Comparison of ENCODE assay signal across 16 cellular contexts in the genomic region with DNA sequence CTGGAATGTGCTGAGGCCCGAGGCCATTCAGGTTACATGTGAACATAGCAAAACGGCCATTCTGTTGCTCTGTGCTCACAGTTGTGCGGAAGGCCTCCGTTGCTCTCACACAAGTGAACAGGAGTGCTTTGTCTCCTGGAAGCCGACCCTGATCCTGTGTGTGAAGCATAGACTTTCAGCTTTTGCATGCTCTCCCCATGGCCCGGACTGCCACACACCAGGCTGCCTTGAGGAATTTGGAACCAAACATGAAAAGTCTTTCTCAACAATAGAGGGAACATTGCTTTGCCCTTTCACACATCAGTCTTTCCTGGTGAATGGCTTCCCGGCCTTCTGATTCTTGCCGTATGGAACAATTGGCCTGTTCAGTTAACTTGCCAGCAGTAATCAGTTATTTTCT.
"Had no signal": no experiment of that assay in that cellular context is flagged by ENCODE, and none has a peak within 500 bp of the region (broad histone marks: within the 10 kb centered on the region; RNA-seq: fewer than 3 reads in every experiment).

No MANE protein-coding gene starts in this region.

- H3K27me3 ChIP-seq: left lung had no signal

- H3K9me3 Mint-ChIP-seq: activated naive CD4-positive, alpha-beta T cell treated with anti-CD3 and anti-CD28 coated beads, Interleukin-2, amount 50 U/mL, for 24 hours; activated T-cell treated with anti-CD3 and anti-CD28 coated beads, Interleukin-2, amount 50 U/mL, for 72 hours; stimulated activated effector memory CD8-positive, alpha-beta T cell treated with anti-CD3 and anti-CD28 coated beads, Interleukin-12 subunit alpha, Interleukin-12 subunit beta, amount 100 ng/mL, for 72 hours had no signal

- H3K27ac ChIP-seq: left lung, psoas muscle, thoracic aorta had no signal

- H3K4me3 Mint-ChIP-seq: activated naive CD4-positive, alpha-beta T cell treated with anti-CD3 and anti-CD28 coated beads, Interleukin-2, amount 50 U/mL, for 24 hours; activated T-cell treated with anti-CD3 and anti-CD28 coated beads, Interleukin-2, amount 50 U/mL, for 72 hours; naive thymus-derived CD8-positive, alpha-beta T cell; stimulated activated effector memory CD8-positive, alpha-beta T cell treated with anti-CD3 and anti-CD28 coated beads, Interleukin-12 subunit alpha, Interleukin-12 subunit beta, amount 100 ng/mL, for 72 hours had no signal

- ATAC-seq: activated CD4-positive, CD25-positive, alpha-beta regulatory T cell treated with anti-CD3 and anti-CD28 coated beads, Interleukin-2, amount 50 U/mL, for 24 hours; activated T-cell treated with anti-CD3 and anti-CD28 coated beads, Interleukin-2, amount 50 U/mL, for 72 hours; left lung; naive thymus-derived CD8-positive, alpha-beta T cell; stimulated activated effector memory CD8-positive, alpha-beta T cell treated with anti-CD3 and anti-CD28 coated beads, Interleukin-12 subunit alpha, Interleukin-12 subunit beta, amount 100 ng/mL, for 72 hours had no signal

- H3K36me3 ChIP-seq: left lung, thoracic aorta had no signal

- H3K9me3 ChIP-seq: left lung, psoas muscle, thoracic aorta had no signal

- H3K4me1 ChIP-seq: left lung, psoas muscle had no signal

- H3K36me3 Mint-ChIP-seq: activated naive CD4-positive, alpha-beta T cell treated with anti-CD3 and anti-CD28 coated beads, Interleukin-2, amount 50 U/mL, for 24 hours; naive thymus-derived CD8-positive, alpha-beta T cell; stimulated activated effector memory CD8-positive, alpha-beta T cell treated with anti-CD3 and anti-CD28 coated beads, Interleukin-12 subunit alpha, Interleukin-12 subunit beta, amount 100 ng/mL, for 72 hours had no signal

- H3K27me3 Mint-ChIP-seq: activated naive CD4-positive, alpha-beta T cell treated with anti-CD3 and anti-CD28 coated beads, Interleukin-2, amount 50 U/mL, for 24 hours had no signal

- H3K4me1 Mint-ChIP-seq: activated naive CD4-positive, alpha-beta T cell treated with anti-CD3 and anti-CD28 coated beads, Interleukin-2, amount 50 U/mL, for 24 hours; stimulated activated effector memory CD8-positive, alpha-beta T cell treated with anti-CD3 and anti-CD28 coated beads, Interleukin-12 subunit alpha, Interleukin-12 subunit beta, amount 100 ng/mL, for 72 hours had no signal

- H3K4me2 ChIP-seq: smooth muscle cell had no signal

- DNase-seq: activated effector memory CD4-positive, alpha-beta T cell treated with anti-CD3 and anti-CD28 coated beads, Interleukin-2, amount 50 U/mL, for 16 hours; activated T-cell treated with anti-CD3 and anti-CD28 coated beads, Interleukin-2, amount 50 U/mL, for 72 hours; left lung; mesenchymal stem cell; naive thymus-derived CD8-positive, alpha-beta T cell; psoas muscle; right cardiac atrium; stimulated activated CD4-positive, alpha-beta T cell treated with anti-CD3 and anti-CD28 coated beads, Interleukin-4, amount 100 ng/mL, for 24 hours; T1000 had no signal

- FAIRE-seq: frontal cortex, keratinocyte had no signal

- H3K4me3 ChIP-seq: left lung, psoas muscle, smooth muscle cell, thoracic aorta had no signal

- H3K27ac Mint-ChIP-seq: activated naive CD4-positive, alpha-beta T cell treated with anti-CD3 and anti-CD28 coated beads, Interleukin-2, amount 50 U/mL, for 24 hours; activated T-cell treated with anti-CD3 and anti-CD28 coated beads, Interleukin-2, amount 50 U/mL, for 72 hours; stimulated activated effector memory CD8-positive, alpha-beta T cell treated with anti-CD3 and anti-CD28 coated beads, Interleukin-12 subunit alpha, Interleukin-12 subunit beta, amount 100 ng/mL, for 72 hours had no signal
